ENCODE assay signal across 1 cellular context in the genomic region with DNA sequence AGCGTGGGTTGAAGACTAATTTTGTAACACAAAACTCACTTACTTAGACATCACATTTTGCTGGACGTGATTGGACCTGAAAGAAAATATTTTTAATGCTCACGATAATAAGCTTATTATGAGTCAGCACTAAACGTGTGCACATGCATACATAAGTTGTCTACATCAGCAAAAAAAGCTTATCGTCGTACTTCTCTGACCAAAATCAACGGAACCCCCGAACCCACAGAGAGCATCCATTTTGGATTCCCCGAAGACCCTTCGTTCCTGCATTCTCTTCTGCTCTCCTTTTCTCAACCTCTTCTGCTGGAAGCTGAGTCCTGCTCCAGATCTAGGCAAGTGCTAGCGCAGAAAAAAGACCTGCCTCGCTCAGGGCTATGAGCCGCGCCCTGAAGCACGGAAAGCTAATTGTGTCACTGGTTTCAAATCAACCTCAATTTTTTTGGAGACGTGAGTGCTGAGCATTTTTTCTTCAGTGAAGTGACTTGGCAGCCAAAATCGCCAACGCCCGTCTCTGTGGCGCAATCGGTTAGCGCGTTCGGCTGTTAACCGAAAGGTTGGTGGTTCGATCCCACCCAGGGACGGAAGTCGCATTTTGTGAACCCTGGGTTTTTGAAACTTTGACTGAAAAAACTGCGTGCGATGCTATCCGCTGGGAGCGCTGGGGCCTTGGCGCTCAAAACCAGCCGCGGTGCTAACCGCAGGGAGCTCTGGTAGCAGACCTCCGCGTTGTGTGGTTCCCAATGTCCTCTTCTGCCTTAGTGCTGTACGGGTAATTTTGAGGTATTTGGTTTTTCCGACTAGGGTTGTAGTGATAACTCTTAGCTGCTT.
TF ChIP-seq lines count a peak whose summit lies in the region.
"Not testable (repeated sequence)": the region's sequence is repeated elsewhere in the genome, so short reads cannot be mapped to it uniquely, and the experiment has no call there.

No MANE protein-coding gene starts in this region.

TF ChIP-seq in K562, 482 proteins besides CTCF, POLR2A, EP300 and RAD21 (continued from another document and continues in another):
- TF ChIP-seq HDAC1 (IDR thresholded peaks at IDR 0.05) (peak; percentile 48 to 99; a peak in 3 of 4 replicates), CSDE1 (IDR thresholded peaks at IDR 0.05) (peak in 1 of 2 experiments; percentile 57; a peak in 1 of 4 replicates), SMARCA5 (IDR thresholded peaks at IDR 0.05) (peak; percentile 71; the same call in 1 of the 2 replicates), FOXK2 (conservative IDR thresholded peaks at IDR 0.05 in 1 of 2, IDR thresholded peaks at IDR 0.05 in 1 of 2; ENCODE audit: low read depth in 2 of 2) (peak; percentile 17 to 42; a peak in 2 of 4 replicates), SIN3A (IDR thresholded peaks at IDR 0.05; ENCODE audit: borderline replicate concordance in 2 of 2, control insufficient read depth in 1 of 2, low read depth in 2 of 2, low read length in 2 of 2) (peak in 1 of 2 experiments; percentile 11; a peak in 1 of 4 replicates), KLF13 (tag; IDR thresholded peaks at IDR 0.05; ENCODE audit: borderline replicate concordance, low read depth) (0 out of 2 replicates have a peak, but pooled peaks have one; percentile 9), SMC3 (conservative IDR thresholded peaks at IDR 0.05; ENCODE audit: insufficient read depth, low read depth, low read length) (0 out of 2 replicates have a peak, but pooled peaks have one; percentile 32), NCOA1 (IDR thresholded peaks at IDR 0.05; ENCODE audit: low read depth) (0 out of 2 replicates have a peak, but pooled peaks have one; percentile 2), SMARCE1 (IDR thresholded peaks at IDR 0.05) (peak; percentile 46; the same call in 1 of the 2 replicates), NR2C1 (tag; IDR thresholded peaks at IDR 0.05) (0 out of 2 replicates have a peak, but pooled peaks have one; percentile 37), ZNF384 (IDR thresholded peaks at IDR 0.05; ENCODE audit: low read depth, low read length) (peak; percentile 91), FOXK1 (CRISPR knock-in tag; IDR thresholded peaks at IDR 0.05; ENCODE audit: borderline replicate concordance) (peak; percentile 40; the same call in 1 of the 2 replicates), EHMT2 (IDR thresholded peaks at IDR 0.05) (peak; percentile 12; the same call in 1 of the 2 replicates), ZNF583 (CRISPR knock-in tag; IDR thresholded peaks at IDR 0.05) (0 out of 2 replicates have a peak, but pooled peaks have one; percentile 6), POLR2H (tag; IDR thresholded peaks at IDR 0.05; ENCODE audit: low read depth) (peak; percentile 100), TAF1 (IDR thresholded peaks at IDR 0.05; ENCODE audit: control insufficient read depth, extremely low read depth, insufficient read depth, low read length, severe bottlenecking) (peak; percentile 19), CREB1 (IDR thresholded peaks at IDR 0.05) (peak; percentile 46; the same call in 1 of the 2 replicates), CREB1 (CRISPR knock-in tag; IDR thresholded peaks at IDR 0.05) (peak; percentile 63; the same call in 1 of the 2 replicates), MEF2D (tag; conservative IDR thresholded peaks at IDR 0.05; ENCODE audit: low read depth) (peak; percentile 43; the same call in 1 of the 2 replicates), ZKSCAN1 (IDR thresholded peaks at IDR 0.05; ENCODE audit: low read depth, low read length) (peak; percentile 88), LEF1 (IDR thresholded peaks at IDR 0.05) (0 out of 2 replicates have a peak, but pooled peaks have one; percentile 15), NFE2L1 (tag; IDR thresholded peaks at IDR 0.05; ENCODE audit: borderline replicate concordance, low read depth) (peak; percentile 34; the same call in 1 of the 2 replicates), MYBL2 (IDR thresholded peaks at IDR 0.05; ENCODE audit: low read depth) (peak; percentile 87), RBM22 (IDR thresholded peaks at IDR 0.05; ENCODE audit: low read depth, low read length, poor library complexity, severe bottlenecking) (peak; percentile 71), ZNF589 (CRISPR knock-in tag; IDR thresholded peaks at IDR 0.05; ENCODE audit: low read depth) (peak; percentile 83; the same call in 1 of the 2 replicates), GABPA (tag; conservative IDR thresholded peaks at IDR 0.05; ENCODE audit: low read depth) (peak; percentile 76), SMAD4 (CRISPR knock-in tag; conservative IDR thresholded peaks at IDR 0.05) (peak; percentile 73), POLR3G (IDR thresholded peaks at IDR 0.05; ENCODE audit: extremely low read depth, insufficient read length, insufficient replicate concordance) (peak; percentile 40)
- TF ChIP-seq, protein P1, sequence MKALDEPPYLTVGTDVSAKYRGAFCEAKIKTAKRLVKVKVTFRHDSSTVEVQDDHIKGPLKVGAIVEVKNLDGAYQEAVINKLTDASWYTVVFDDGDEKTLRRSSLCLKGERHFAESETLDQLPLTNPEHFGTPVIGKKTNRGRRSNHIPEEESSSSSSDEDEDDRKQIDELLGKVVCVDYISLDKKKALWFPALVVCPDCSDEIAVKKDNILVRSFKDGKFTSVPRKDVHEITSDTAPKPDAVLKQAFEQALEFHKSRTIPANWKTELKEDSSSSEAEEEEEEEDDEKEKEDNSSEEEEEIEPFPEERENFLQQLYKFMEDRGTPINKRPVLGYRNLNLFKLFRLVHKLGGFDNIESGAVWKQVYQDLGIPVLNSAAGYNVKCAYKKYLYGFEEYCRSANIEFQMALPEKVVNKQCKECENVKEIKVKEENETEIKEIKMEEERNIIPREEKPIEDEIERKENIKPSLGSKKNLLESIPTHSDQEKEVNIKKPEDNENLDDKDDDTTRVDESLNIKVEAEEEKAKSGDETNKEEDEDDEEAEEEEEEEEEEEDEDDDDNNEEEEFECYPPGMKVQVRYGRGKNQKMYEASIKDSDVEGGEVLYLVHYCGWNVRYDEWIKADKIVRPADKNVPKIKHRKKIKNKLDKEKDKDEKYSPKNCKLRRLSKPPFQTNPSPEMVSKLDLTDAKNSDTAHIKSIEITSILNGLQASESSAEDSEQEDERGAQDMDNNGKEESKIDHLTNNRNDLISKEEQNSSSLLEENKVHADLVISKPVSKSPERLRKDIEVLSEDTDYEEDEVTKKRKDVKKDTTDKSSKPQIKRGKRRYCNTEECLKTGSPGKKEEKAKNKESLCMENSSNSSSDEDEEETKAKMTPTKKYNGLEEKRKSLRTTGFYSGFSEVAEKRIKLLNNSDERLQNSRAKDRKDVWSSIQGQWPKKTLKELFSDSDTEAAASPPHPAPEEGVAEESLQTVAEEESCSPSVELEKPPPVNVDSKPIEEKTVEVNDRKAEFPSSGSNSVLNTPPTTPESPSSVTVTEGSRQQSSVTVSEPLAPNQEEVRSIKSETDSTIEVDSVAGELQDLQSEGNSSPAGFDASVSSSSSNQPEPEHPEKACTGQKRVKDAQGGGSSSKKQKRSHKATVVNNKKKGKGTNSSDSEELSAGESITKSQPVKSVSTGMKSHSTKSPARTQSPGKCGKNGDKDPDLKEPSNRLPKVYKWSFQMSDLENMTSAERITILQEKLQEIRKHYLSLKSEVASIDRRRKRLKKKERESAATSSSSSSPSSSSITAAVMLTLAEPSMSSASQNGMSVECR (CRISPR knock-in tag; IDR thresholded peaks at IDR 0.05) = peak; percentile 55; the same call in 1 of the 2 replicates
- TF ChIP-seq, protein P2, sequence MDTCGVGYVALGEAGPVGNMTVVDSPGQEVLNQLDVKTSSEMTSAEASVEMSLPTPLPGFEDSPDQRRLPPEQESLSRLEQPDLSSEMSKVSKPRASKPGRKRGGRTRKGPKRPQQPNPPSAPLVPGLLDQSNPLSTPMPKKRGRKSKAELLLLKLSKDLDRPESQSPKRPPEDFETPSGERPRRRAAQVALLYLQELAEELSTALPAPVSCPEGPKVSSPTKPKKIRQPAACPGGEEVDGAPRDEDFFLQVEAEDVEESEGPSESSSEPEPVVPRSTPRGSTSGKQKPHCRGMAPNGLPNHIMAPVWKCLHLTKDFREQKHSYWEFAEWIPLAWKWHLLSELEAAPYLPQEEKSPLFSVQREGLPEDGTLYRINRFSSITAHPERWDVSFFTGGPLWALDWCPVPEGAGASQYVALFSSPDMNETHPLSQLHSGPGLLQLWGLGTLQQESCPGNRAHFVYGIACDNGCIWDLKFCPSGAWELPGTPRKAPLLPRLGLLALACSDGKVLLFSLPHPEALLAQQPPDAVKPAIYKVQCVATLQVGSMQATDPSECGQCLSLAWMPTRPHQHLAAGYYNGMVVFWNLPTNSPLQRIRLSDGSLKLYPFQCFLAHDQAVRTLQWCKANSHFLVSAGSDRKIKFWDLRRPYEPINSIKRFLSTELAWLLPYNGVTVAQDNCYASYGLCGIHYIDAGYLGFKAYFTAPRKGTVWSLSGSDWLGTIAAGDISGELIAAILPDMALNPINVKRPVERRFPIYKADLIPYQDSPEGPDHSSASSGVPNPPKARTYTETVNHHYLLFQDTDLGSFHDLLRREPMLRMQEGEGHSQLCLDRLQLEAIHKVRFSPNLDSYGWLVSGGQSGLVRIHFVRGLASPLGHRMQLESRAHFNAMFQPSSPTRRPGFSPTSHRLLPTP (IDR thresholded peaks at IDR 0.05; ENCODE audit: borderline replicate concordance, extremely low read depth, insufficient read length) = peak; percentile 94
- TF ChIP-seq, protein P3, sequence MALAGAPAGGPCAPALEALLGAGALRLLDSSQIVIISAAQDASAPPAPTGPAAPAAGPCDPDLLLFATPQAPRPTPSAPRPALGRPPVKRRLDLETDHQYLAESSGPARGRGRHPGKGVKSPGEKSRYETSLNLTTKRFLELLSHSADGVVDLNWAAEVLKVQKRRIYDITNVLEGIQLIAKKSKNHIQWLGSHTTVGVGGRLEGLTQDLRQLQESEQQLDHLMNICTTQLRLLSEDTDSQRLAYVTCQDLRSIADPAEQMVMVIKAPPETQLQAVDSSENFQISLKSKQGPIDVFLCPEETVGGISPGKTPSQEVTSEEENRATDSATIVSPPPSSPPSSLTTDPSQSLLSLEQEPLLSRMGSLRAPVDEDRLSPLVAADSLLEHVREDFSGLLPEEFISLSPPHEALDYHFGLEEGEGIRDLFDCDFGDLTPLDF (CRISPR knock-in tag; IDR thresholded peaks at IDR 0.05) = peak; percentile 78; the same call in 1 of the 2 replicates
- TF ChIP-seq, protein P4, sequence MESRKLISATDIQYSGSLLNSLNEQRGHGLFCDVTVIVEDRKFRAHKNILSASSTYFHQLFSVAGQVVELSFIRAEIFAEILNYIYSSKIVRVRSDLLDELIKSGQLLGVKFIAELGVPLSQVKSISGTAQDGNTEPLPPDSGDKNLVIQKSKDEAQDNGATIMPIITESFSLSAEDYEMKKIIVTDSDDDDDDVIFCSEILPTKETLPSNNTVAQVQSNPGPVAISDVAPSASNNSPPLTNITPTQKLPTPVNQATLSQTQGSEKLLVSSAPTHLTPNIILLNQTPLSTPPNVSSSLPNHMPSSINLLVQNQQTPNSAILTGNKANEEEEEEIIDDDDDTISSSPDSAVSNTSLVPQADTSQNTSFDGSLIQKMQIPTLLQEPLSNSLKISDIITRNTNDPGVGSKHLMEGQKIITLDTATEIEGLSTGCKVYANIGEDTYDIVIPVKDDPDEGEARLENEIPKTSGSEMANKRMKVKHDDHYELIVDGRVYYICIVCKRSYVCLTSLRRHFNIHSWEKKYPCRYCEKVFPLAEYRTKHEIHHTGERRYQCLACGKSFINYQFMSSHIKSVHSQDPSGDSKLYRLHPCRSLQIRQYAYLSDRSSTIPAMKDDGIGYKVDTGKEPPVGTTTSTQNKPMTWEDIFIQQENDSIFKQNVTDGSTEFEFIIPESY (CRISPR knock-in tag; IDR thresholded peaks at IDR 0.05) = peak; percentile 70; the same call in 1 of the 2 replicates
- not testable (repeated sequence) for TF ChIP-seq NR2C1 (IDR thresholded peaks at IDR 0.05); MYBL2 (CRISPR knock-in tag; IDR thresholded peaks at IDR 0.05; ENCODE audit: borderline replicate concordance)
- TF ChIP-seq, protein P5, sequence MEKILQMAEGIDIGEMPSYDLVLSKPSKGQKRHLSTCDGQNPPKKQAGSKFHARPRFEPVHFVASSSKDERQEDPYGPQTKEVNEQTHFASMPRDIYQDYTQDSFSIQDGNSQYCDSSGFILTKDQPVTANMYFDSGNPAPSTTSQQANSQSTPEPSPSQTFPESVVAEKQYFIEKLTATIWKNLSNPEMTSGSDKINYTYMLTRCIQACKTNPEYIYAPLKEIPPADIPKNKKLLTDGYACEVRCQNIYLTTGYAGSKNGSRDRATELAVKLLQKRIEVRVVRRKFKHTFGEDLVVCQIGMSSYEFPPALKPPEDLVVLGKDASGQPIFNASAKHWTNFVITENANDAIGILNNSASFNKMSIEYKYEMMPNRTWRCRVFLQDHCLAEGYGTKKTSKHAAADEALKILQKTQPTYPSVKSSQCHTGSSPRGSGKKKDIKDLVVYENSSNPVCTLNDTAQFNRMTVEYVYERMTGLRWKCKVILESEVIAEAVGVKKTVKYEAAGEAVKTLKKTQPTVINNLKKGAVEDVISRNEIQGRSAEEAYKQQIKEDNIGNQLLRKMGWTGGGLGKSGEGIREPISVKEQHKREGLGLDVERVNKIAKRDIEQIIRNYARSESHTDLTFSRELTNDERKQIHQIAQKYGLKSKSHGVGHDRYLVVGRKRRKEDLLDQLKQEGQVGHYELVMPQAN (IDR thresholded peaks at IDR 0.05; ENCODE audit: borderline replicate concordance) = peak; percentile 52; the same call in 1 of the 2 replicates
- TF ChIP-seq, protein P6, sequence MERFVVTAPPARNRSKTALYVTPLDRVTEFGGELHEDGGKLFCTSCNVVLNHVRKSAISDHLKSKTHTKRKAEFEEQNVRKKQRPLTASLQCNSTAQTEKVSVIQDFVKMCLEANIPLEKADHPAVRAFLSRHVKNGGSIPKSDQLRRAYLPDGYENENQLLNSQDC (CRISPR knock-in tag; IDR thresholded peaks at IDR 0.05) = 0 out of 2 replicates have a peak, but pooled peaks have one; percentile 48
- TF ChIP-seq, protein P7, sequence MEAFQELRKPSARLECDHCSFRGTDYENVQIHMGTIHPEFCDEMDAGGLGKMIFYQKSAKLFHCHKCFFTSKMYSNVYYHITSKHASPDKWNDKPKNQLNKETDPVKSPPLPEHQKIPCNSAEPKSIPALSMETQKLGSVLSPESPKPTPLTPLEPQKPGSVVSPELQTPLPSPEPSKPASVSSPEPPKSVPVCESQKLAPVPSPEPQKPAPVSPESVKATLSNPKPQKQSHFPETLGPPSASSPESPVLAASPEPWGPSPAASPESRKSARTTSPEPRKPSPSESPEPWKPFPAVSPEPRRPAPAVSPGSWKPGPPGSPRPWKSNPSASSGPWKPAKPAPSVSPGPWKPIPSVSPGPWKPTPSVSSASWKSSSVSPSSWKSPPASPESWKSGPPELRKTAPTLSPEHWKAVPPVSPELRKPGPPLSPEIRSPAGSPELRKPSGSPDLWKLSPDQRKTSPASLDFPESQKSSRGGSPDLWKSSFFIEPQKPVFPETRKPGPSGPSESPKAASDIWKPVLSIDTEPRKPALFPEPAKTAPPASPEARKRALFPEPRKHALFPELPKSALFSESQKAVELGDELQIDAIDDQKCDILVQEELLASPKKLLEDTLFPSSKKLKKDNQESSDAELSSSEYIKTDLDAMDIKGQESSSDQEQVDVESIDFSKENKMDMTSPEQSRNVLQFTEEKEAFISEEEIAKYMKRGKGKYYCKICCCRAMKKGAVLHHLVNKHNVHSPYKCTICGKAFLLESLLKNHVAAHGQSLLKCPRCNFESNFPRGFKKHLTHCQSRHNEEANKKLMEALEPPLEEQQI (IDR thresholded peaks at IDR 0.05) = 0 out of 2 replicates have a peak, but pooled peaks have one; percentile 68
- TF ChIP-seq, protein P8, sequence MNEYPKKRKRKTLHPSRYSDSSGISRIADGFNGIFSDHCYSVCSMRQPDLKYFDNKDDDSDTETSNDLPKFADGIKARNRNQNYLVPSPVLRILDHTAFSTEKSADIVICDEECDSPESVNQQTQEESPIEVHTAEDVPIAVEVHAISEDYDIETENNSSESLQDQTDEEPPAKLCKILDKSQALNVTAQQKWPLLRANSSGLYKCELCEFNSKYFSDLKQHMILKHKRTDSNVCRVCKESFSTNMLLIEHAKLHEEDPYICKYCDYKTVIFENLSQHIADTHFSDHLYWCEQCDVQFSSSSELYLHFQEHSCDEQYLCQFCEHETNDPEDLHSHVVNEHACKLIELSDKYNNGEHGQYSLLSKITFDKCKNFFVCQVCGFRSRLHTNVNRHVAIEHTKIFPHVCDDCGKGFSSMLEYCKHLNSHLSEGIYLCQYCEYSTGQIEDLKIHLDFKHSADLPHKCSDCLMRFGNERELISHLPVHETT (CRISPR knock-in tag; conservative IDR thresholded peaks at IDR 0.05 in 1 of 2, IDR thresholded peaks at IDR 0.05 in 1 of 2) = 0 out of 4 replicates have a peak, but pooled peaks of 1 of the 2 experiments have one; percentile 10
